8 cellular contexts compared by ENCODE assay signal in the genomic region with DNA sequence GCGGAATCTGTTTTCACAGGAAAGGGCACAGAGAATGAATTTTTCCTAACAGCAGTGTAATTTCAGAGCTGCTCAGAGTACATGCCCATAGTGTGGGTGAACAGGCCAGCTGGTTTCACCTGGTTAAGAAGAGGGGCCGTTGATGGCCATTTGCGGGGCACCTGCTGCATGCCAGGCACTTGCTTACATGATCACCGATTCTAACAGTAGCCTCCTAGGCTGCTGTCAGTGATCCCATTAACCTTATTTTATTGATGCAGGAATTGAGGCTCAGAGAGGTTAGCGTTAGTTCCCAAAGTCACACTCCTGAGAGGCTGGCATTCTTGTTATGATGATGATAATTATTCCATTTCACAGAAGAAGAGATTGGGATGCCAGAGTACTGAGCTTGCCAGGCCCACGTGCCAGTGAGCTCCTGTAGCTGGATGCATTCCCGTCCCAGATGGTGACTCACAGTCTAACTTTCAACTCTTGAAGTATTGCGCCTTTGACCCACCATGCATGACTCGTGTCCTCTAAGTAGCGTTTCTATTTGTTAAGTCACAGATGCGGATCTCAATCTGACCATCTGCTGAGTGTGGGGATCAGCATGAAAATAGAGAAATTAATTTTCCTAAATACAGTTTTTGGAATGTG.
A peak's percentile ranks its signal among the peaks of the same experiment; 100 is the strongest.
DNase-seq lines count a peak whose midpoint lies in the region; ATAC-seq and TF ChIP-seq lines count a peak whose summit lies in the region.
"Had no signal": no experiment of that assay in that cellular context is flagged by ENCODE, and none has a peak within 500 bp of the region (broad histone marks: within the 10 kb centered on the region; RNA-seq: fewer than 3 reads in every experiment).

No MANE protein-coding gene starts in this region.

- H3K36me3 Mint-ChIP-seq in HFFc6 (ENCODE audit: low read depth): no peaks in the 10 kb centered on the region

- H3K36me3 ChIP-seq in adipocyte (ENCODE audit: control insufficient read depth, insufficient read depth, low read length, severe bottlenecking) (no peaks in the 10 kb centered on the region), left ventricle myocardium inferior (no peaks in the 10 kb centered on the region)

- H3K27me3 ChIP-seq in adipocyte (replicated peaks; ENCODE audit: control insufficient read depth, insufficient read depth, low read length) (peaks cover 7% of the 10 kb centered on the region), left ventricle myocardium inferior (ENCODE audit: low read depth) (no peaks in the 10 kb centered on the region)

- H3K4me3 Mint-ChIP-seq in HFFc6: no peak overlapping the region

- no peak for TF ChIP-seq CTCF in HFFc6 (IDR thresholded peaks at IDR 0.05)
- no peak for TF ChIP-seq CTCF in left ventricle myocardium inferior (IDR thresholded peaks at IDR 0.05; ENCODE audit: borderline replicate concordance)

- H3K9me3 Mint-ChIP-seq in HFFc6: no peaks in the 10 kb centered on the region

- H3K27ac Mint-ChIP-seq in HFFc6: no peak overlapping the region

- peaks cover 32% of the 10 kb centered on the region for H3K4me1 Mint-ChIP-seq in HFFc6 (ENCODE audit: low read depth)

- no peak for ATAC-seq in GM21786 (IDR thresholded peaks at IDR 0.05; ENCODE audit: unreplicated experiment)

- intact Hi-C loops in left ventricle myocardium inferior (cut with micrococcal nuclease): no loop called here

- no peaks in the 10 kb centered on the region for H3K4me1 ChIP-seq in adipocyte (ENCODE audit: control insufficient read depth, insufficient read depth, low read length)
- H3K4me1 ChIP-seq in left ventricle myocardium inferior: peaks cover 38% of the 10 kb centered on the region

- DNase-seq in HFFc6: peak; percentile 84
- DNase-seq in adipocyte (ENCODE audit: low read depth): peak; percentile 87
- peak; percentile 58 for DNase-seq in left ventricle myocardium inferior
- DNase-seq in substantia nigra (lab: John Stamatoyannopoulos, UW): peak in 12 of 49 donors; percentile 24 to 57 (median 44)
- DNase-seq in RPMI8226: no peak
- no peak for DNase-seq in NCI-H2107 treated with DMSO at 0.1 percent for 48 hours (lab: John Stamatoyannopoulos, UW; ENCODE audit: unreplicated experiment)
- DNase-seq: activated effector memory CD4-positive, alpha-beta T cell treated with Interleukin-2 at 50 U/mL for 16 hours had no signal

- H3K27me3 Mint-ChIP-seq in HFFc6 (ENCODE audit: insufficient read depth): peaks cover 11% of the 10 kb centered on the region

- H3K4me3 ChIP-seq in adipocyte (ENCODE audit: low read length) (no peak overlapping the region), left ventricle myocardium inferior (no peak overlapping the region)

- no peak overlapping the region for H3K9ac ChIP-seq in adipocyte (ENCODE audit: low read length)

- H3K27ac ChIP-seq in left ventricle myocardium inferior (replicated peaks) (no peak overlapping the region), substantia nigra (ENCODE audit: low read depth, low read length, poor library complexity, severe bottlenecking) (peak overlapping the region; percentile 61)

- H3K9me3 ChIP-seq in adipocyte (ENCODE audit: control insufficient read depth, low read length) (no peaks in the 10 kb centered on the region), left ventricle myocardium inferior (replicated peaks) (no peaks in the 10 kb centered on the region)

Comparison
In these comparisons a context has a peak if more than half of its experiments do, and no peak if none do; other contexts are left out.
1. DNase-seq: peak in HFFc6 (single experiment), adipocyte (single experiment) and left ventricle myocardium inferior (single experiment); none in RPMI8226 (single experiment) and NCI-H2107 treated with DMSO at 0.1 percent for 48 hours (single experiment).